3 cellular contexts compared by ENCODE assay signal in genomic region chr11:134284349-134284748, GRCh38. TPM values are rescaled to one million over a fixed set of nuclear protein-coding genes. Genes with fewer than 3 reads are reported as not detected.
"Had no signal": no experiment of that assay in that cellular context is flagged by ENCODE, and none has a peak within 500 bp of the region (broad histone marks: within the 10 kb centered on the region; RNA-seq: fewer than 3 reads in every experiment).

No MANE protein-coding gene starts in this region.

RNA-seq across cellular contexts. Expression of gene GLB1L3, which starts 8.2 kb away (rescaled TPM):
- total RNA-seq: LHCN-M2, M059J, MCF 10A had no signal

RNA-seq across cellular contexts. Expression of gene GLB1L2, which starts 47.4 kb away (rescaled TPM):
- total RNA-seq: LHCN-M2, M059J had no signal
